Comparison of ENCODE assay signal across 15 cellular contexts in the genomic region with DNA sequence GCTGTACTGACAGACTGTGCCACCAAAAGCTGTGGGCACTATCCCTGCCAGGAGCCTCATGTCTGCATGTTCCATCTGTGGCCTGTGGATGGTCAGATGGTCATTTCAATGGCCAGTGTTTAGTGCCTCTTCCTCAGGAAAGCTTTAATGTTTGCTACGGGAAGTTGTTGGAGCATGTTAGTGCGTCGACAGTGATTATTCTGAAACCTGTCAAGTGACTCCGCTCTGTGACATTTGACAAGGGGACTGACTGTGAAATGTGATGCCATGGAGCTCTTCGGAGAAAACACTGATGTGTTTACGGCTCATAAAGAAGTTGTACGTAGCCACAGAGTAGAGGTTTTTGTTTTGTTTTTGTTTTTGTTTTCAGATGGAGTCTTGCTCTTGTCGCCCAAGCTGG. TPM values are rescaled to one million over a fixed set of nuclear protein-coding genes. Genes with fewer than 3 reads are reported as not detected.
DNase-seq lines count a peak whose midpoint lies in the region; ATAC-seq and TF ChIP-seq lines count a peak whose summit lies in the region.
"Had no signal": no experiment of that assay in that cellular context is flagged by ENCODE, and none has a peak within 500 bp of the region (broad histone marks: within the 10 kb centered on the region; RNA-seq: fewer than 3 reads in every experiment).

No MANE protein-coding gene starts in this region.

- H3K27me3 Mint-ChIP-seq in nephron progenitor cell (ENCODE audit: low read depth, poor library complexity): no peaks in the 10 kb centered on the region
- no peaks in the 10 kb centered on the region for H3K27me3 Mint-ChIP-seq in activated CD8-positive, alpha-beta memory T cell treated with anti-CD3 and anti-CD28 coated beads, Interleukin-2, amount 10 ng/mL, durations not matched to agents 7 days and 5 days
- H3K27me3 Mint-ChIP-seq: CD4-positive, CD25-positive, alpha-beta regulatory T cell had no signal

- CTCF ChIA-PET in PC-3 (lab: Charles Lee): no interaction called here
- CTCF ChIA-PET in activated CD8-positive, alpha-beta memory T cell treated with anti-CD3 and anti-CD28 coated beads, Interleukin-2, amount 10 ng/mL, durations not matched to agents 7 days and 5 days (lab: Charles Lee): no interaction called here

- H3K4me2 ChIP-seq in PC-3 (ENCODE audit: low read length): no peak overlapping the region
- H3K4me2 ChIP-seq: GM23338 had no signal

- no peaks in the 10 kb centered on the region for H3K27me3 ChIP-seq in PC-3 (ENCODE audit: low read length)
- H3K27me3 ChIP-seq in thoracic aorta (replicated peaks; ENCODE audit: insufficient read depth): no peaks in the 10 kb centered on the region

- H3K27ac Mint-ChIP-seq in nephron progenitor cell: peak overlapping the region; percentile 89
- H3K27ac Mint-ChIP-seq in activated CD8-positive, alpha-beta memory T cell treated with anti-CD3 and anti-CD28 coated beads, Interleukin-2, amount 10 ng/mL, durations not matched to agents 7 days and 5 days: no peak overlapping the region
- H3K27ac Mint-ChIP-seq: GM23338 had no signal

- H3K27ac ChIP-seq in PC-3 (ENCODE audit: low read length) (peak overlapping the region; percentile 45), thoracic aorta (peak overlapping the region; percentile 56 to 57)

- TF ChIP-seq CTCF in PC-3 (conservative IDR thresholded peaks at IDR 0.05; ENCODE audit: low read depth, low read length) (no peak), nephron progenitor cell (IDR thresholded peaks at IDR 0.05) (no peak), thoracic aorta (IDR thresholded peaks at IDR 0.05) (no peak)

- ATAC-seq in PC-3 (no peak), thoracic aorta (ENCODE audit: insufficient number of reproducible peaks, low FRiP score, low read depth) (no peak), HG03139 (IDR thresholded peaks at IDR 0.05; ENCODE audit: unreplicated experiment) (no peak), HG02970 (IDR thresholded peaks at IDR 0.05; ENCODE audit: low FRiP score, unreplicated experiment) (no peak)
- ATAC-seq in activated CD8-positive, alpha-beta memory T cell treated with anti-CD3 and anti-CD28 coated beads, Interleukin-2, amount 10 ng/mL, durations not matched to agents 7 days and 5 days: no peak
- ATAC-seq: GM23338, HCT116, Panc1 had no signal

- H3K4me1 ChIP-seq in PC-3 (ENCODE audit: insufficient read depth, low read length): peaks cover 40% of the 10 kb centered on the region
- H3K4me1 ChIP-seq in thoracic aorta (ENCODE audit: control insufficient read depth in 1 of 2, low read depth in 2 of 2): peaks cover 0 to 15% of the 10 kb centered on the region in 2 donors

- intact Hi-C loops in PC-3 (cut with micrococcal nuclease): loop anchor here (10.0 kb wide), 1 partner anchor 153 kb away; no protein-coding TSS in a partner anchor

- DNase-seq in NCI-H748 (lab: John Stamatoyannopoulos, UW; ENCODE audit: unreplicated experiment): peak; percentile 30
- no peak for DNase-seq in NCI-H748 treated with DMSO at 0.1 percent for 48 hours (lab: John Stamatoyannopoulos, UW)
- no peak for DNase-seq in PC-3
- DNase-seq in nephron progenitor cell: no peak
- DNase-seq in thoracic aorta (ENCODE audit: low spot score): no peak
- DNase-seq in activated CD8-positive, alpha-beta memory T cell treated with anti-CD3 and anti-CD28 coated beads, Interleukin-2, amount 10 ng/mL, durations not matched to agents 7 days and 5 days: no peak
- DNase-seq: CD4-positive, CD25-positive, alpha-beta regulatory T cell; DND-41; NCI-H187; NCI-H2227 treated with DMSO at 0.1 percent for 48 hours had no signal

- POLR2A ChIA-PET in PC-3 (lab: Charles Lee; ENCODE audit: unreplicated experiment): no interaction called here

- H4K20me1 ChIP-seq in PC-3 (ENCODE audit: low read length): no peaks in the 10 kb centered on the region

- peaks cover 52% of the 10 kb centered on the region for H3K4me1 Mint-ChIP-seq in nephron progenitor cell
- no peaks in the 10 kb centered on the region for H3K4me1 Mint-ChIP-seq in activated CD8-positive, alpha-beta memory T cell treated with anti-CD3 and anti-CD28 coated beads, Interleukin-2, amount 10 ng/mL, durations not matched to agents 7 days and 5 days
- H3K4me1 Mint-ChIP-seq: CD4-positive, CD25-positive, alpha-beta regulatory T cell had no signal

- H3K9me2 ChIP-seq in PC-3 (replicated peaks; ENCODE audit: low read length): no peaks in the 10 kb centered on the region

- H3K9me3 Mint-ChIP-seq in nephron progenitor cell: peaks cover 4% of the 10 kb centered on the region
- H3K9me3 Mint-ChIP-seq in activated CD8-positive, alpha-beta memory T cell treated with anti-CD3 and anti-CD28 coated beads, Interleukin-2, amount 10 ng/mL, durations not matched to agents 7 days and 5 days (ENCODE audit: low read depth): peaks cover 4% of the 10 kb centered on the region

- H3K9me3 ChIP-seq in PC-3 (ENCODE audit: low read length): no peaks in the 10 kb centered on the region
- no peaks in the 10 kb centered on the region for H3K9me3 ChIP-seq in thoracic aorta

- H3F3A ChIP-seq in PC-3 (ENCODE audit: low read length, unreplicated experiment): no peaks in the 10 kb centered on the region

- H3K79me2 ChIP-seq in PC-3 (ENCODE audit: low read length): no peaks in the 10 kb centered on the region

- H3K36me3 ChIP-seq in PC-3 (ENCODE audit: low read depth, low read length) (no peaks in the 10 kb centered on the region), thoracic aorta (no peaks in the 10 kb centered on the region)

- BruUV-seq in PC-3 (replicated peaks; lab: Mats Ljungman, UMichigan): no TSS peak

- H3K9ac ChIP-seq in PC-3 (ENCODE audit: low read length): no peak overlapping the region

- H3K36me3 Mint-ChIP-seq in nephron progenitor cell (ENCODE audit: low read depth): no peaks in the 10 kb centered on the region
- no peaks in the 10 kb centered on the region for H3K36me3 Mint-ChIP-seq in activated CD8-positive, alpha-beta memory T cell treated with anti-CD3 and anti-CD28 coated beads, Interleukin-2, amount 10 ng/mL, durations not matched to agents 7 days and 5 days
- H3K36me3 Mint-ChIP-seq: CD4-positive, CD25-positive, alpha-beta regulatory T cell had no signal

- H3K4me3 ChIP-seq in PC-3 (ENCODE audit: low read length) (no peak overlapping the region), thoracic aorta (no peak overlapping the region)
- H3K4me3 ChIP-seq: GM23338 had no signal

- peak overlapping the region; percentile 25 for H3K4me3 Mint-ChIP-seq in nephron progenitor cell
- H3K4me3 Mint-ChIP-seq in activated CD8-positive, alpha-beta memory T cell treated with anti-CD3 and anti-CD28 coated beads, Interleukin-2, amount 10 ng/mL, durations not matched to agents 7 days and 5 days: no peak overlapping the region
- H3K4me3 Mint-ChIP-seq: CD4-positive, CD25-positive, alpha-beta regulatory T cell; GM23338 had no signal

- no peak overlapping the region for H2AFZ ChIP-seq in PC-3 (ENCODE audit: low read length)
- H2AFZ ChIP-seq: GM23338 had no signal

RNA-seq across cellular contexts. Expression of a gene that starts 18.7 kb away (rescaled TPM):
- total RNA-seq in PC-3 (2014; rRNA removed) (not detected in 2 replicates), thoracic aorta (not detected)
- under 1 TPM; 0.35 to 0.54 TPM for total RNA-seq in activated CD8-positive, alpha-beta memory T cell treated with anti-CD3 and anti-CD28 coated beads, Interleukin-2, amount 10 ng/mL, durations not matched to agents 7 days and 5 days
- total RNA-seq: CD4-positive, CD25-positive, alpha-beta regulatory T cell; GM23338 had no signal
